In genomic region chr10:5447611-5448071, GRCh38 we compare ENCODE assay signal across 8 cellular contexts.
DNase-seq lines count a peak whose midpoint lies in the region; ATAC-seq and TF ChIP-seq lines count a peak whose summit lies in the region.

No MANE protein-coding gene starts in this region.

- TF ChIP-seq CTCF in GM13977 (IDR thresholded peaks at IDR 0.05; ENCODE audit: extremely low read depth, insufficient read depth, missing control alignments) (no peak), choroid plexus epithelial cell (conservative IDR thresholded peaks at IDR 0.05; ENCODE audit: low read depth, low read length) (no peak)

- H3K36me3 ChIP-seq in muscle layer of duodenum (ENCODE audit: control insufficient read depth in 1 of 2, insufficient read depth in 2 of 2, low read length in 2 of 2): peaks cover 0 to 5% of the 10 kb centered on the region in 2 donors

- DNase-seq in GM13977 (ENCODE audit: low spot score) (peak; percentile 44), Kasumi-1 (lab: John Stamatoyannopoulos, UW) (peak; percentile 57 to 69), choroid plexus epithelial cell (ENCODE audit: low read depth) (no peak), NCI-H524 (lab: John Stamatoyannopoulos, UW) (no peak), D341Med (ENCODE audit: low spot score) (no peak), OCI-M2 (lab: John Stamatoyannopoulos, UW; ENCODE audit: unreplicated experiment) (no peak)

- H3K4me3 ChIP-seq in choroid plexus epithelial cell (ENCODE audit: low read depth, low read length): peak overlapping the region; percentile 71
- H3K4me3 ChIP-seq in muscle layer of duodenum (ENCODE audit: low read depth in 1 of 2, low read length in 2 of 2): peak overlapping the region; percentile 66 to 88

- H3K9me3 ChIP-seq in muscle layer of duodenum (ENCODE audit: control insufficient read depth in 1 of 2, low read length in 2 of 2): no peaks in the 10 kb centered on the region

- ATAC-seq in GM21737 (IDR thresholded peaks at IDR 0.05; ENCODE audit: unreplicated experiment): peak; percentile 44

- no peaks in the 10 kb centered on the region for H3K27me3 ChIP-seq in muscle layer of duodenum (ENCODE audit: low read depth, low read length)

- in situ Hi-C loops in GM13977 (cut with MboI; ENCODE audit: low pct_unique_long_range_greater_than_20kb, low sequenced_read_pairs, unreplicated experiment): loop anchor here (10.0 kb wide), 1 partner anchor 177 kb away; no protein-coding TSS in a partner anchor

- peaks cover 0 to 11% of the 10 kb centered on the region in 2 donors for H3K4me1 ChIP-seq in muscle layer of duodenum (ENCODE audit: control insufficient read depth in 1 of 2, insufficient read depth in 2 of 2, low read length in 2 of 2)

- peak overlapping the region; percentile 97 for H3K27ac ChIP-seq in muscle layer of duodenum (ENCODE audit: low read length)

Comparison
In these comparisons a context has a peak if more than half of its experiments do, and no peak if none do; other contexts are left out.
1. DNase-seq: peak in GM13977 (single experiment) and Kasumi-1 (2 of 2); none in choroid plexus epithelial cell (single experiment), NCI-H524 (0 of 2), D341Med (single experiment) and OCI-M2 (single experiment).